ENCODE assay signal across 32 cellular contexts in the genomic region with DNA sequence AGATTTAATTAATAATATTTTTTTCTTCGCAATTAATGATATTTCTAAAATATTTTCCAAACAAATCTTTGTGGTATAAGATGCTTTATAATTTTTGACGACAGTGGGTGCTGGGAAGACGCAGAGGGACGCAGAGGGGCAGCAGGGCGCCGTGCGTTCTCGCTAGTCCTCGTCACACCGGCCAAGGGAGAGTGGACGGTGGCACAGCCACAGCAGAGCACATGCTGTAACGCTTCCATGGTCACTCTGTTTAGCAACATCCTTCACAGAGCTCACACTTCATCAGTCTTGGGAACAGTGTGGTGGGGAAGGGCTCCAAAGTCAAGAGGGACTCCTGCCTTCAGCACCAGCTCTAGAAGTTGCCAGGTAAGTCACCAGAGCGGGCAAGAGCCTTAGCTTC.
"Had no signal": no experiment of that assay in that cellular context is flagged by ENCODE, and none has a peak within 500 bp of the region (broad histone marks: within the 10 kb centered on the region; RNA-seq: fewer than 3 reads in every experiment).

No MANE protein-coding gene starts in this region.

- H3K9me3 Mint-ChIP-seq: activated B cell treated with CpG ODN at 0.5 μM for 24 hours; activated CD8-positive, alpha-beta T cell treated with anti-CD3 and anti-CD28 coated beads for 36 hours; activated T-cell treated with anti-CD3 and anti-CD28 coated beads, Interleukin-2, amount 50 U/mL, for 72 hours; dendritic cell treated with granulocyte-macrophage colony-stimulating factor and Interleukin-4, amounts not matched to agents 40 ng/mL and 50 ng/mL, for 4 days; T-helper 2 cell treated with Interferon-gamma antibody and Interleukin-4, amounts not matched to agents 5 μg/mL and 100 μg/mL, for 36 hours had no signal

- H3K9me3 ChIP-seq: body of pancreas, colonic mucosa, esophagus squamous epithelium, gastroesophageal sphincter had no signal

- H3K4me3 Mint-ChIP-seq: activated B cell treated with CpG ODN at 0.5 μM for 24 hours; activated CD8-positive, alpha-beta memory T cell treated with anti-CD3 and anti-CD28 coated beads, Interleukin-2, amount 10 ng/mL, durations not matched to agents 7 days and 5 days; activated CD8-positive, alpha-beta T cell treated with anti-CD3 and anti-CD28 coated beads for 36 hours; activated naive CD8-positive, alpha-beta T cell; activated T-cell treated with anti-CD3 and anti-CD28 coated beads, Interleukin-2, amount 50 U/mL, for 72 hours; dendritic cell treated with granulocyte-macrophage colony-stimulating factor and Interleukin-4, amounts not matched to agents 40 ng/mL and 50 ng/mL, for 4 days; T-helper 17 cell; T-helper 2 cell treated with Interferon-gamma antibody and Interleukin-4, amounts not matched to agents 5 μg/mL and 100 μg/mL, for 36 hours had no signal

- H3K36me3 ChIP-seq: colonic mucosa had no signal

- H3K27ac ChIP-seq: body of pancreas, colonic mucosa, epithelial cell of prostate, esophagus squamous epithelium, gastroesophageal sphincter, WERI-Rb-1 had no signal

- H3K27me3 ChIP-seq: body of pancreas, colonic mucosa, dorsolateral prefrontal cortex, esophagus squamous epithelium, gastroesophageal sphincter had no signal

- ATAC-seq: activated CD4-positive, CD25-positive, alpha-beta regulatory T cell treated with anti-CD3 and anti-CD28 coated beads, Interleukin-2, amount 50 U/mL, for 24 hours; activated CD8-positive, alpha-beta memory T cell treated with anti-CD3 and anti-CD28 coated beads, Interleukin-2, amount 10 ng/mL, durations not matched to agents 7 days and 5 days; activated CD8-positive, alpha-beta T cell treated with anti-CD3 and anti-CD28 coated beads for 36 hours; activated T-cell treated with anti-CD3 and anti-CD28 coated beads, Interleukin-2, amount 50 U/mL, for 72 hours; body of pancreas; gastroesophageal sphincter; T-helper 17 cell had no signal

- H3K27ac Mint-ChIP-seq: activated B cell treated with CpG ODN at 0.5 μM for 24 hours; activated CD8-positive, alpha-beta memory T cell treated with anti-CD3 and anti-CD28 coated beads, Interleukin-2, amount 10 ng/mL, durations not matched to agents 7 days and 5 days; activated CD8-positive, alpha-beta T cell treated with anti-CD3 and anti-CD28 coated beads for 36 hours; activated naive CD8-positive, alpha-beta T cell; activated T-cell treated with anti-CD3 and anti-CD28 coated beads, Interleukin-2, amount 50 U/mL, for 72 hours; dendritic cell treated with granulocyte-macrophage colony-stimulating factor and Interleukin-4, amounts not matched to agents 40 ng/mL and 50 ng/mL, for 4 days; T-helper 17 cell; T-helper 2 cell treated with Interferon-gamma antibody and Interleukin-4, amounts not matched to agents 5 μg/mL and 100 μg/mL, for 36 hours had no signal

- H3K4me1 Mint-ChIP-seq: activated B cell treated with CpG ODN at 0.5 μM for 24 hours; activated CD8-positive, alpha-beta memory T cell treated with anti-CD3 and anti-CD28 coated beads, Interleukin-2, amount 10 ng/mL, durations not matched to agents 7 days and 5 days had no signal

- H3K27me3 Mint-ChIP-seq: activated B cell treated with CpG ODN at 0.5 μM for 24 hours; activated CD8-positive, alpha-beta memory T cell treated with anti-CD3 and anti-CD28 coated beads, Interleukin-2, amount 10 ng/mL, durations not matched to agents 7 days and 5 days; activated CD8-positive, alpha-beta T cell treated with anti-CD3 and anti-CD28 coated beads for 36 hours; activated naive CD8-positive, alpha-beta T cell; T-helper 17 cell had no signal

- H3K36me3 Mint-ChIP-seq: activated CD8-positive, alpha-beta memory T cell treated with anti-CD3 and anti-CD28 coated beads, Interleukin-2, amount 10 ng/mL, durations not matched to agents 7 days and 5 days had no signal

- H3K4me1 ChIP-seq: body of pancreas, colonic mucosa, esophagus squamous epithelium, gastroesophageal sphincter had no signal

- H3K4me3 ChIP-seq: body of pancreas, colonic mucosa, dorsolateral prefrontal cortex, esophagus squamous epithelium, gastroesophageal sphincter had no signal

- DNase-seq: activated B cell treated with CpG ODN at 0.5 μM for 24 hours; activated CD4-positive, alpha-beta T cell treated with anti-CD3 and anti-CD28 coated beads for 48 hours; activated CD4-positive, alpha-beta T cell treated with anti-CD3 and anti-CD28 coated beads, Interleukin-2, amount 50 U/mL, for 1 hour; activated CD4-positive, alpha-beta T cell treated with anti-CD3 and anti-CD28 coated beads, Interleukin-2, amount 50 U/mL, for 48 hours; activated CD8-positive, alpha-beta memory T cell treated with anti-CD3 and anti-CD28 coated beads, Interleukin-2, amount 10 ng/mL, durations not matched to agents 7 days and 5 days; activated CD8-positive, alpha-beta memory T cell treated with anti-CD3 and anti-CD28 coated beads, Interleukin-2, amount 50 U/mL, for 4 hours; activated CD8-positive, alpha-beta T cell treated with anti-CD3 and anti-CD28 coated beads for 36 hours; activated gamma-delta T cell treated with Interleukin-2 at 50 U/mL for 16 hours; activated naive CD4-positive, alpha-beta T cell treated with anti-CD3 and anti-CD28 coated beads, Interleukin-2, amount 50 U/mL, for 16 hours; activated naive CD4-positive, alpha-beta T cell treated with Interleukin-2 at 50 U/mL for 16 hours; activated T-cell treated with anti-CD3 and anti-CD28 coated beads, Interleukin-2, amount 50 U/mL, for 1 hour; activated T-cell treated with anti-CD3 and anti-CD28 coated beads, Interleukin-2, amount 50 U/mL, for 72 hours; amniotic stem cell; anterior cingulate cortex; body of pancreas; central memory CD4-positive, alpha-beta T cell; cerebellar nuclear complex; colonic mucosa; dorsolateral prefrontal cortex; effector memory CD4-positive, alpha-beta T cell; esophagus squamous epithelium; foreskin melanocyte; T-helper 1 cell; T-helper 17 cell; T1000; WERI-Rb-1 had no signal
